ENCODE assay signal across 8 cellular contexts in genomic region chr1:198686069-198686728, GRCh38. TPM values are rescaled to one million over a fixed set of nuclear protein-coding genes. Genes with fewer than 3 reads are reported as not detected.
DNase-seq lines count a peak whose midpoint lies in the region; ATAC-seq and TF ChIP-seq lines count a peak whose summit lies in the region.

No MANE protein-coding gene starts in this region.

- peaks cover 8% of the 10 kb centered on the region for H3K36me3 Mint-ChIP-seq in activated naive CD4-positive, alpha-beta T cell treated with anti-CD3 and anti-CD28 coated beads, Interleukin-2, amount 50 U/mL, for 24 hours

- peak overlapping the region; percentile 71 for H3K4me3 Mint-ChIP-seq in activated naive CD4-positive, alpha-beta T cell treated with anti-CD3 and anti-CD28 coated beads, Interleukin-2, amount 50 U/mL, for 24 hours

- H3K4me1 ChIP-seq in mammary epithelial cell (ENCODE audit: insufficient read depth, low read length), result peaks cover 7% of the 10 kb centered on the region
- peaks cover 0 to 10% of the 10 kb centered on the region in 2 donors for H3K4me1 ChIP-seq in neuronal stem cell (ENCODE audit: control insufficient read depth in 2 of 2, insufficient read depth in 1 of 2, low read depth in 1 of 2, low read length in 2 of 2)

- ATAC-seq in HG02678 (IDR thresholded peaks at IDR 0.05; ENCODE audit: unreplicated experiment), result no peak
- ATAC-seq in GM19452 (IDR thresholded peaks at IDR 0.05; ENCODE audit: unreplicated experiment), result no peak

- H2BK12ac ChIP-seq in neuronal stem cell (ENCODE audit: low read length), result no peak overlapping the region

- H2AK5ac ChIP-seq in neuronal stem cell (ENCODE audit: low read depth, low read length), result no peak overlapping the region

- no peak overlapping the region for H3K4ac ChIP-seq in neuronal stem cell (ENCODE audit: low read length)

- H3K79me2 ChIP-seq in mammary epithelial cell (ENCODE audit: insufficient read depth, low read length), result no peaks in the 10 kb centered on the region

- H3K9me3 Mint-ChIP-seq in activated naive CD4-positive, alpha-beta T cell treated with anti-CD3 and anti-CD28 coated beads, Interleukin-2, amount 50 U/mL, for 24 hours, result no peaks in the 10 kb centered on the region

- DNase-seq in activated naive CD4-positive, alpha-beta T cell treated with anti-CD3 and anti-CD28 coated beads, Interleukin-2, amount 50 U/mL, for 16 hours, result no peak
- DNase-seq in NCI-H460 (ENCODE audit: extremely low read depth, low read depth) (peak; percentile 69), mammary epithelial cell (peak; percentile 32), neuronal stem cell (ENCODE audit: low spot score) (peak; percentile 9), substantia nigra (lab: John Stamatoyannopoulos, UW) (no peak)

- H3K4me1 Mint-ChIP-seq in activated naive CD4-positive, alpha-beta T cell treated with anti-CD3 and anti-CD28 coated beads, Interleukin-2, amount 50 U/mL, for 24 hours, result peaks cover 91% of the 10 kb centered on the region

- H3K9ac ChIP-seq in mammary epithelial cell (ENCODE audit: insufficient read depth, low read length) (no peak overlapping the region), neuronal stem cell (ENCODE audit: low read depth, low read length, poor library complexity) (no peak overlapping the region)

- peak overlapping the region; percentile 98 for H3K27ac Mint-ChIP-seq in activated naive CD4-positive, alpha-beta T cell treated with anti-CD3 and anti-CD28 coated beads, Interleukin-2, amount 50 U/mL, for 24 hours

- in situ Hi-C loops in mammary epithelial cell (cut with MboI; ENCODE audit: low sequenced_read_pairs in 2 of 2), result loop anchor here (25.0 kb wide), 4 partner anchors 224 to 1149 kb away; partner anchors contain the start of genes C1orf53 (in 1 of the 2) and LHX9 (in 1 of the 2)

- no peak overlapping the region for H2BK15ac ChIP-seq in neuronal stem cell (ENCODE audit: low read length)

- no peaks in the 10 kb centered on the region for H4K20me1 ChIP-seq in mammary epithelial cell (ENCODE audit: insufficient read depth, low read length)

- peak; percentile 25 to 43 for TF ChIP-seq CTCF in mammary epithelial cell (conservative IDR thresholded peaks at IDR 0.05 in 1 of 2, IDR thresholded peaks at IDR 0.05 in 1 of 2; ENCODE audit: extremely low read depth in 1 of 2, insufficient read depth in 1 of 2, low read depth in 1 of 2, low read length in 2 of 2)

- dilution Hi-C loops in mammary epithelial cell (cut with HindIII; ENCODE audit: low sequenced_read_pairs), result no loop called here

- H3K23ac ChIP-seq in neuronal stem cell (ENCODE audit: low read depth, low read length, poor library complexity), result no peak overlapping the region

- H3K18ac ChIP-seq in neuronal stem cell (ENCODE audit: low read length), result no peak overlapping the region

- H2AFZ ChIP-seq in mammary epithelial cell (ENCODE audit: low read depth, low read length) (no peak overlapping the region), neuronal stem cell (ENCODE audit: low read length) (no peak overlapping the region)

- H2BK5ac ChIP-seq in neuronal stem cell (ENCODE audit: low read length), result no peak overlapping the region

- H3K27ac ChIP-seq in mammary epithelial cell (ENCODE audit: insufficient read depth, low read depth, low read length) (no peak overlapping the region), neuronal stem cell (replicated peaks; ENCODE audit: low read length) (no peak overlapping the region), substantia nigra (ENCODE audit: low read depth, low read length, poor library complexity, severe bottlenecking) (no peak overlapping the region)

- CTCF ChIA-PET in mammary epithelial cell (lab: Charles Lee; ENCODE audit: low non-redundant PET), result interaction anchor here (0.7 kb wide), 1 partner anchor 197 kb away, joined by 6 read pairs; no protein-coding TSS in a partner anchor

- H3K4me2 ChIP-seq in mammary epithelial cell (ENCODE audit: insufficient read depth, low read depth, low read length) (no peak overlapping the region), neuronal stem cell (ENCODE audit: insufficient read depth, low read length, poor library complexity, severe bottlenecking) (no peak overlapping the region)

- H3K9me3 ChIP-seq in mammary epithelial cell (replicated peaks; ENCODE audit: insufficient read depth, low read length), result no peaks in the 10 kb centered on the region
- H3K9me3 ChIP-seq in neuronal stem cell (replicated peaks in 1 of 2; ENCODE audit: control insufficient read depth in 2 of 2, insufficient read depth in 1 of 2, low read depth in 1 of 2, low read length in 2 of 2), result no peaks in the 10 kb centered on the region

- H3K4me3 ChIP-seq in mammary epithelial cell (replicated peaks in 1 of 3; ENCODE audit: insufficient read depth in 1 of 3, low read depth in 2 of 3, low read length in 3 of 3), result no peak overlapping the region
- no peak overlapping the region for H3K4me3 ChIP-seq in neuronal stem cell (ENCODE audit: low read length in 2 of 2)

- H3K36me3 ChIP-seq in mammary epithelial cell (ENCODE audit: insufficient read depth, low read length), result no peaks in the 10 kb centered on the region
- H3K36me3 ChIP-seq in neuronal stem cell (replicated peaks in 1 of 2; ENCODE audit: control insufficient read depth in 2 of 2, insufficient read depth in 2 of 2, low read length in 2 of 2), result no peaks in the 10 kb centered on the region

- H3K14ac ChIP-seq in neuronal stem cell (ENCODE audit: low read length), result no peak overlapping the region

- no peak overlapping the region for H2BK120ac ChIP-seq in neuronal stem cell (ENCODE audit: low read depth, low read length)

- H3K79me1 ChIP-seq in neuronal stem cell (ENCODE audit: low read depth, low read length), result no peaks in the 10 kb centered on the region

- H4K8ac ChIP-seq in neuronal stem cell (ENCODE audit: low read depth, low read length), result no peak overlapping the region

- no peaks in the 10 kb centered on the region for H3K27me3 Mint-ChIP-seq in activated naive CD4-positive, alpha-beta T cell treated with anti-CD3 and anti-CD28 coated beads, Interleukin-2, amount 50 U/mL, for 24 hours

- no TSS peak for BruUV-seq in mammary epithelial cell (replicated peaks; lab: Mats Ljungman, UMichigan)

- H4K91ac ChIP-seq in neuronal stem cell (ENCODE audit: low read depth, low read length, poor library complexity), result no peak overlapping the region

- H3K27me3 ChIP-seq in mammary epithelial cell (ENCODE audit: insufficient read depth, low read length), result no peaks in the 10 kb centered on the region
- no peaks in the 10 kb centered on the region for H3K27me3 ChIP-seq in neuronal stem cell (ENCODE audit: control insufficient read depth in 3 of 3, insufficient read depth in 3 of 3, low read depth in 1 of 3, low read length in 3 of 3)

- intact Hi-C loops in mammary epithelial cell (cut with micrococcal nuclease), result loop anchor here (1.0 to 10.0 kb wide), 5 partner anchors 221 to 771 kb away; partner anchors contain the start of genes LHX9 and NEK7

RNA-seq across cellular contexts. Expression of gene PTPRC, which starts 47.4 kb away (rescaled TPM):
- not detected in 2 replicates for total RNA-seq in NCI-H460 (2014; rRNA removed; shearing (Covaris generic))
- polyA plus RNA-seq in NCI-H460 (2014; cell fraction: nucleus; rRNA removed), result not detected in 2 replicates
- total RNA-seq in mammary epithelial cell, result under 1 TPM in 1 of 2 donors, not detected in 1; under 0.01 TPM
- not detected for polyA plus RNA-seq in mammary epithelial cell
- polyA minus RNA-seq in mammary epithelial cell, result not detected
- not detected for polyA plus RNA-seq in neuronal stem cell (2013, experiment 1 of 2)
- polyA plus RNA-seq in neuronal stem cell (2013, experiment 2 of 2), result not detected

Comparison
In these comparisons a context has a peak if more than half of its experiments do, and no peak if none do; other contexts are left out.
1. DNase-seq: peak in NCI-H460 (single experiment), mammary epithelial cell (single experiment) and neuronal stem cell (single experiment); none in activated naive CD4-positive, alpha-beta T cell treated with anti-CD3 and anti-CD28 coated beads, Interleukin-2, amount 50 U/mL, for 16 hours (single experiment) and substantia nigra (0 of 49).